Comparison of ENCODE assay signal across 25 cellular contexts in the genomic region with DNA sequence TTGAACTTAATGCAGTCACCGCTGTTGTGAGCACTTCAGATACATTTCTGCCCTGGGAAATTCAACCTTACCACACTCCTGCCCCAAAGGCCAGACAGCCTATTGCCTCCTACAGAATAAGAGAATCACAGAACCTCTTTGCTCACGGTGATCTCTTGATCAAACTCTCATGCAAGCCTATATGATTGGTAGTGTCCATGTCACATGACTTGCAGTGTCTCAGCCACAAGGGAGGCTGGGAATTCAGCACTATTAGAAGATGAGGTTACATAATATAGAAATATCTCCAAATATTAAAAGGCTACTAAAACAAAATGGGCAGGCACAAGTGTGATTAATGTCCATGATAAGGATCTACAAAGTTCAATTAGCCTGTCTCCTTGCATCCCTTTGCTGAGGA. TPM values are rescaled to one million over a fixed set of nuclear protein-coding genes. Genes with fewer than 3 reads are reported as not detected.
"Had no signal": no experiment of that assay in that cellular context is flagged by ENCODE, and none has a peak within 500 bp of the region (broad histone marks: within the 10 kb centered on the region; RNA-seq: fewer than 3 reads in every experiment).

No MANE protein-coding gene starts in this region.

- H3K9me3 Mint-ChIP-seq: activated B cell treated with CpG ODN at 0.5 μM for 24 hours; activated CD4-positive, alpha-beta T cell treated with anti-CD3 and anti-CD28 coated beads, Interleukin-2, amount 10 ng/mL, durations not matched to agents 24 days and 14 days; activated T-cell treated with anti-CD3 and anti-CD28 coated beads, Interleukin-2, amount 50 U/mL, for 24 hours; activated T-helper 1 cell treated with anti-CD3 and anti-CD28 coated beads, Interleukin-12 subunit alpha, Interleukin-12 subunit beta, Interleukin-2, Interleukin-4 antibody, amounts not matched to agents 30 ng/mL and 10 ng/mL and 1 ng/mL, durations not matched to agents 14 hours and 24 hours and 36 hours had no signal

- H3K27ac Mint-ChIP-seq: activated B cell treated with CpG ODN at 0.5 μM for 24 hours; activated CD4-positive, alpha-beta T cell treated with anti-CD3 and anti-CD28 coated beads, Interleukin-2, amount 10 ng/mL, durations not matched to agents 24 days and 14 days; activated CD8-positive, alpha-beta memory T cell treated with anti-CD3 and anti-CD28 coated beads, Interleukin-2, amount 10 ng/mL, durations not matched to agents 7 days and 5 days; activated naive CD8-positive, alpha-beta T cell treated with anti-CD3 and anti-CD28 coated beads for 36 hours; activated T-cell treated with anti-CD3 and anti-CD28 coated beads, Interleukin-2, amount 50 U/mL, for 24 hours; activated T-helper 1 cell treated with anti-CD3 and anti-CD28 coated beads, Interleukin-12 subunit alpha, Interleukin-12 subunit beta, Interleukin-2, Interleukin-4 antibody, amounts not matched to agents 30 ng/mL and 10 ng/mL and 1 ng/mL, durations not matched to agents 14 hours and 24 hours and 36 hours; T-helper 17 cell had no signal

- ATAC-seq: activated CD8-positive, alpha-beta memory T cell treated with anti-CD3 and anti-CD28 coated beads, Interleukin-2, amount 10 ng/mL, durations not matched to agents 7 days and 5 days; T-helper 17 cell had no signal

- H3K4me3 Mint-ChIP-seq: activated B cell treated with CpG ODN at 0.5 μM for 24 hours; activated CD4-positive, alpha-beta T cell treated with anti-CD3 and anti-CD28 coated beads, Interleukin-2, amount 10 ng/mL, durations not matched to agents 24 days and 14 days; activated CD8-positive, alpha-beta memory T cell treated with anti-CD3 and anti-CD28 coated beads, Interleukin-2, amount 10 ng/mL, durations not matched to agents 7 days and 5 days; activated naive CD8-positive, alpha-beta T cell treated with anti-CD3 and anti-CD28 coated beads for 36 hours; activated T-cell treated with anti-CD3 and anti-CD28 coated beads, Interleukin-2, amount 50 U/mL, for 24 hours; activated T-helper 1 cell treated with anti-CD3 and anti-CD28 coated beads, Interleukin-12 subunit alpha, Interleukin-12 subunit beta, Interleukin-2, Interleukin-4 antibody, amounts not matched to agents 30 ng/mL and 10 ng/mL and 1 ng/mL, durations not matched to agents 14 hours and 24 hours and 36 hours; T-helper 17 cell had no signal

- H3K36me3 Mint-ChIP-seq: activated CD8-positive, alpha-beta memory T cell treated with anti-CD3 and anti-CD28 coated beads, Interleukin-2, amount 10 ng/mL, durations not matched to agents 7 days and 5 days; activated naive CD8-positive, alpha-beta T cell treated with anti-CD3 and anti-CD28 coated beads for 36 hours had no signal

- DNase-seq: activated B cell treated with CpG ODN at 0.5 μM for 24 hours; activated CD4-positive, alpha-beta T cell treated with anti-CD3 and anti-CD28 coated beads for 1 hour; activated CD4-positive, alpha-beta T cell treated with anti-CD3 and anti-CD28 coated beads, Interleukin-2, amount 10 ng/mL, durations not matched to agents 24 days and 14 days; activated CD4-positive, alpha-beta T cell treated with anti-CD3 and anti-CD28 coated beads, Interleukin-2, amount 50 U/mL, for 48 hours; activated CD8-positive, alpha-beta memory T cell treated with anti-CD3 and anti-CD28 coated beads, Interleukin-2, amount 10 ng/mL, durations not matched to agents 7 days and 5 days; activated effector memory CD4-positive, alpha-beta T cell treated with anti-CD3 and anti-CD28 coated beads, Interleukin-2, amount 50 U/mL, for 16 hours; activated naive CD4-positive, alpha-beta T cell treated with Interleukin-2 at 50 U/mL for 16 hours; activated naive CD8-positive, alpha-beta T cell treated with anti-CD3 and anti-CD28 coated beads for 36 hours; activated T-cell treated with anti-CD3 and anti-CD28 coated beads, Interleukin-2, amount 50 U/mL, for 24 hours; brain microvascular endothelial cell; Kasumi-1; NCI-H1105 treated with DMSO at 0.1 percent for 48 hours; NCI-H1436 treated with DMSO at 0.1 percent for 48 hours; NCI-H187; NCI-H2081; NCI-H345; NCI-H510A treated with DMSO at 0.1 percent for 48 hours; NCI-H69; NK-92 treated with Interleukin-12 subunit alpha and Interleukin-12 subunit beta, amount 100 ng/mL, for 24 hours; OCI-M1; Peyer's patch; Right ventricle myocardium superior; T-helper 17 cell; T1000 had no signal

RNA-seq across cellular contexts. Expression of gene PCOLCE2, which starts 3.8 kb away (rescaled TPM):
- total RNA-seq: activated B cell treated with CpG ODN at 0.5 μM for 24 hours; activated CD8-positive, alpha-beta memory T cell treated with anti-CD3 and anti-CD28 coated beads, Interleukin-2, amount 10 ng/mL, durations not matched to agents 7 days and 5 days; activated T-helper 1 cell treated with anti-CD3 and anti-CD28 coated beads, Interleukin-12 subunit alpha, Interleukin-12 subunit beta, Interleukin-2, Interleukin-4 antibody, amounts not matched to agents 30 ng/mL and 10 ng/mL and 1 ng/mL, durations not matched to agents 14 hours and 24 hours and 36 hours; T-helper 17 cell had no signal
